In genomic region chr11:69088676-69089146, GRCh38 we compare ENCODE assay signal across 8 cellular contexts. TPM values are rescaled to one million over a fixed set of nuclear protein-coding genes. Genes with fewer than 3 reads are reported as not detected.
DNase-seq lines count a peak whose midpoint lies in the region; ATAC-seq and TF ChIP-seq lines count a peak whose summit lies in the region.

No MANE protein-coding gene starts in this region.

- H3K27me3 ChIP-seq in Loucy (ENCODE audit: insufficient read depth, low read length, poor library complexity, severe bottlenecking) = no peaks in the 10 kb centered on the region
- no peaks in the 10 kb centered on the region for H3K27me3 ChIP-seq in SJSA1 (replicated peaks)
- H3K27me3 ChIP-seq in vagina = no peaks in the 10 kb centered on the region

- H3K27ac ChIP-seq in SJSA1 (no peak overlapping the region), vagina (no peak overlapping the region)

- no peak for TF ChIP-seq POLR2A in vagina (IDR thresholded peaks at IDR 0.05)

- peaks cover 25% of the 10 kb centered on the region; the same call in 1 of the 2 replicates for H3K36me3 ChIP-seq in Loucy (ENCODE audit: insufficient read depth, low read length)
- H3K36me3 ChIP-seq in SJSA1 = peaks cover 48% of the 10 kb centered on the region
- H3K36me3 ChIP-seq in vagina = peaks cover 0 to 14% of the 10 kb centered on the region in 2 donors

- no peaks in the 10 kb centered on the region for H3K9me2 ChIP-seq in Loucy (replicated peaks; ENCODE audit: low read depth, low read length)

- H2AFZ ChIP-seq in Loucy (ENCODE audit: low read length) = no peak overlapping the region

- intact Hi-C loops in posterior cingulate gyrus (cut with DNase I) (no loop called here), vagina (cut with DNase I) (loop anchor here (1.0 to 5.0 kb wide), 2 partner anchors 76 to 184 kb away; partner anchors contain the start of gene MRGPRF)

- DNase-seq in EH (ENCODE audit: low read depth) = peak; percentile 79
- peak; percentile 92 to 94 for DNase-seq in SJSA1 (ENCODE audit: low read depth in 1 of 2, low spot score in 2 of 2)
- peak; percentile 74 for DNase-seq in activated naive CD4-positive, alpha-beta T cell treated with anti-CD3 and anti-CD28 coated beads, Interleukin-2, amount 10 ng/mL, durations not matched to agents 7 days and 5 days
- DNase-seq in glutamatergic neuron = peak; percentile 81
- peak in 9 of 10 donors; percentile 36 to 95 (median 68) for DNase-seq in posterior cingulate gyrus
- DNase-seq in vagina (ENCODE audit: extremely low spot score in 2 of 2) = no peak

- no peak overlapping the region for H3K9ac ChIP-seq in Loucy (ENCODE audit: low read depth, low read length, poor library complexity, severe bottlenecking)

- peaks cover 17% of the 10 kb centered on the region for H3K36me3 Mint-ChIP-seq in activated naive CD4-positive, alpha-beta T cell treated with anti-CD3 and anti-CD28 coated beads, Interleukin-2, amount 10 ng/mL, durations not matched to agents 7 days and 5 days
- H3K36me3 Mint-ChIP-seq in glutamatergic neuron (ENCODE audit: unreplicated experiment) = no peaks in the 10 kb centered on the region

- no peaks in the 10 kb centered on the region for H3K4me1 Mint-ChIP-seq in activated naive CD4-positive, alpha-beta T cell treated with anti-CD3 and anti-CD28 coated beads, Interleukin-2, amount 10 ng/mL, durations not matched to agents 7 days and 5 days
- H3K4me1 Mint-ChIP-seq in glutamatergic neuron (ENCODE audit: low read depth, unreplicated experiment) = peaks cover 17% of the 10 kb centered on the region

- no peaks in the 10 kb centered on the region for H3F3A ChIP-seq in Loucy (ENCODE audit: low read depth)

- peak; percentile 82 for TF ChIP-seq CTCF in Loucy (conservative IDR thresholded peaks at IDR 0.05; ENCODE audit: low read length)
- peak; percentile 77 for TF ChIP-seq CTCF in glutamatergic neuron (IDR thresholded peaks at IDR 0.05; ENCODE audit: partially characterized antibody, unreplicated experiment)
- TF ChIP-seq CTCF in vagina (IDR thresholded peaks at IDR 0.05) = peak; percentile 37 to 86 (median 73)

- H3K9me3 ChIP-seq in Loucy (ENCODE audit: insufficient read depth, low read depth, low read length) (no peaks in the 10 kb centered on the region), SJSA1 (replicated peaks) (peaks cover 4% of the 10 kb centered on the region; the same call in 1 of the 2 replicates), vagina (no peaks in the 10 kb centered on the region)

- no peak for ATAC-seq in HG03439 (IDR thresholded peaks at IDR 0.05; ENCODE audit: unreplicated experiment)

- CTCF ChIA-PET in activated naive CD4-positive, alpha-beta T cell treated with anti-CD3 and anti-CD28 coated beads, Interleukin-2, amount 10 ng/mL, durations not matched to agents 7 days and 5 days (lab: Charles Lee) = interaction anchor here (0.9 to 1.4 kb wide), 4 partner anchors 122 to 204 kb away, joined by 3 to 4 read pairs (median 3); no protein-coding TSS in a partner anchor

- H3K4me3 ChIP-seq in Loucy (ENCODE audit: low read length, poor library complexity, severe bottlenecking) (no peak overlapping the region), SJSA1 (no peak overlapping the region), vagina (no peak overlapping the region)

- no peaks in the 10 kb centered on the region for H3K27me3 Mint-ChIP-seq in activated naive CD4-positive, alpha-beta T cell treated with anti-CD3 and anti-CD28 coated beads, Interleukin-2, amount 10 ng/mL, durations not matched to agents 7 days and 5 days
- H3K27me3 Mint-ChIP-seq in glutamatergic neuron (ENCODE audit: unreplicated experiment) = peaks cover 9% of the 10 kb centered on the region

- no peak overlapping the region for H3K4me3 Mint-ChIP-seq in activated naive CD4-positive, alpha-beta T cell treated with anti-CD3 and anti-CD28 coated beads, Interleukin-2, amount 10 ng/mL, durations not matched to agents 7 days and 5 days
- H3K4me3 Mint-ChIP-seq in glutamatergic neuron (ENCODE audit: unreplicated experiment) = no peak overlapping the region

- H3K4me2 ChIP-seq in Loucy (ENCODE audit: low read depth, low read length, poor library complexity, severe bottlenecking) = no peak overlapping the region

- H4K20me1 ChIP-seq in Loucy (ENCODE audit: insufficient read depth, low read length, poor library complexity, severe bottlenecking) = no peaks in the 10 kb centered on the region

- H3K27ac Mint-ChIP-seq in activated naive CD4-positive, alpha-beta T cell treated with anti-CD3 and anti-CD28 coated beads, Interleukin-2, amount 10 ng/mL, durations not matched to agents 7 days and 5 days = no peak overlapping the region
- H3K27ac Mint-ChIP-seq in glutamatergic neuron (ENCODE audit: unreplicated experiment) = no peak overlapping the region

- H3K4me1 ChIP-seq in Loucy (ENCODE audit: insufficient read depth, low read length, poor library complexity, severe bottlenecking) (no peaks in the 10 kb centered on the region), SJSA1 (replicated peaks) (peaks cover 15% of the 10 kb centered on the region), vagina (peaks cover 6% of the 10 kb centered on the region)

- H3K79me2 ChIP-seq in Loucy (ENCODE audit: insufficient read depth, low read length) = no peaks in the 10 kb centered on the region

- H3K9me3 Mint-ChIP-seq in activated naive CD4-positive, alpha-beta T cell treated with anti-CD3 and anti-CD28 coated beads, Interleukin-2, amount 10 ng/mL, durations not matched to agents 7 days and 5 days = no peaks in the 10 kb centered on the region
- peaks cover 4% of the 10 kb centered on the region for H3K9me3 Mint-ChIP-seq in glutamatergic neuron (ENCODE audit: unreplicated experiment)

RNA-seq across cellular contexts. Expression of gene TPCN2, which starts 40.0 kb away (rescaled TPM):
- total RNA-seq in SJSA1 (2014; rRNA removed; shearing (Covaris generic)) = 21.7 and 24.1 TPM in 2 replicates
- total RNA-seq in glutamatergic neuron (ENCODE audit: unreplicated experiment) (17.2 TPM), vagina (21.1 TPM)

Comparison
In these comparisons a context has a peak if more than half of its experiments do, and no peak if none do; other contexts are left out.
1. DNase-seq: peak in EH (single experiment), SJSA1 (2 of 2), activated naive CD4-positive, alpha-beta T cell treated with anti-CD3 and anti-CD28 coated beads, Interleukin-2, amount 10 ng/mL, durations not matched to agents 7 days and 5 days (single experiment), glutamatergic neuron (single experiment) and posterior cingulate gyrus (9 of 10); none in vagina (0 of 2).
2. Peak in every context shown above with its lines, with median percentiles within 50 percentile points of each other: CTCF ChIP-seq.